ENCODE assay signal across 8 cellular contexts in genomic region chr4:15779336-15779735, GRCh38. TPM values are rescaled to one million over a fixed set of nuclear protein-coding genes. Genes with fewer than 3 reads are reported as not detected.
DNase-seq lines count a peak whose midpoint lies in the region; ATAC-seq lines count a peak whose summit lies in the region.

No MANE protein-coding gene starts in this region.

- intact Hi-C loops in CD4-positive, alpha-beta memory T cell (cut with micrococcal nuclease) = loop anchor here (1.0 to 10.0 kb wide), 3 partner anchors 13 to 445 kb away; partner anchors contain the start of gene TAPT1
- intact Hi-C loops in Right ventricle myocardium superior (cut with DNase I) = no loop called here

- no peak for DNase-seq in CD4-positive, alpha-beta memory T cell
- DNase-seq in Right ventricle myocardium superior (peak; percentile 74), non-pigmented ciliary epithelial cell (ENCODE audit: low read depth) (peak; percentile 18), NCI-H2107 treated with DMSO at 0.1 percent for 48 hours (lab: John Stamatoyannopoulos, UW; ENCODE audit: unreplicated experiment) (no peak), NCI-H146 (lab: John Stamatoyannopoulos, UW) (no peak)

- H3K27ac Mint-ChIP-seq in CD4-positive, alpha-beta memory T cell = peak overlapping the region in 6 of 7 donors; percentile 8 to 79 (median 43)
- H3K27ac Mint-ChIP-seq in activated T-helper 17 cell treated with anti-CD3 and anti-CD28 coated beads, Interleukin-2, amount 50 U/mL, for 72 hours = peak overlapping the region; percentile 9

- no peak for ATAC-seq in activated T-helper 17 cell treated with anti-CD3 and anti-CD28 coated beads, Interleukin-2, amount 50 U/mL, for 72 hours (replicated peaks)
- ATAC-seq in Right ventricle myocardium superior (ENCODE audit: poor library complexity) (peak; percentile 85), GM18511 (IDR thresholded peaks at IDR 0.05; ENCODE audit: unreplicated experiment) (no peak)

- peaks cover under 1 to 2% of the 10 kb centered on the region in 2 donors for H3K27me3 Mint-ChIP-seq in CD4-positive, alpha-beta memory T cell
- H3K27me3 Mint-ChIP-seq in activated T-helper 17 cell treated with anti-CD3 and anti-CD28 coated beads, Interleukin-2, amount 50 U/mL, for 72 hours = peaks cover 26% of the 10 kb centered on the region

- peak overlapping the region; percentile 78 to 91 (median 87) for H3K4me3 Mint-ChIP-seq in CD4-positive, alpha-beta memory T cell
- peak overlapping the region; percentile 79 for H3K4me3 Mint-ChIP-seq in activated T-helper 17 cell treated with anti-CD3 and anti-CD28 coated beads, Interleukin-2, amount 50 U/mL, for 72 hours

- peaks cover 0 to under 1% (median 0%) of the 10 kb centered on the region in 8 donors for H3K9me3 Mint-ChIP-seq in CD4-positive, alpha-beta memory T cell
- no peaks in the 10 kb centered on the region for H3K9me3 Mint-ChIP-seq in activated T-helper 17 cell treated with anti-CD3 and anti-CD28 coated beads, Interleukin-2, amount 50 U/mL, for 72 hours

- CTCF ChIA-PET in CD4-positive, alpha-beta memory T cell (lab: Charles Lee; ENCODE audit: partially characterized antibody) = interaction anchor here (1.0 to 2.4 kb wide), 3 partner anchors 10 to 26 kb away, joined by 3 to 9 read pairs (median 6); no protein-coding TSS in a partner anchor

- 3% methylated on average over 13 of the region's 13 CpGs for WGBS in HUES64

- H3K27me3 ChIP-seq in CD4-positive, alpha-beta memory T cell (ENCODE audit: insufficient read depth, low read length) = no peaks in the 10 kb centered on the region
- H3K27me3 ChIP-seq in HUES64 (ENCODE audit: insufficient read depth, low read length) = peaks cover 58% of the 10 kb centered on the region

- H3K27ac ChIP-seq in CD4-positive, alpha-beta memory T cell (ENCODE audit: low read depth, low read length) = no peak overlapping the region
- H3K27ac ChIP-seq in HUES64 (ENCODE audit: low read depth, low read length) = no peak overlapping the region

- H3K9me3 ChIP-seq in CD4-positive, alpha-beta memory T cell (ENCODE audit: control insufficient read depth in 1 of 2, low read length in 2 of 2) = no peaks in the 10 kb centered on the region
- no peaks in the 10 kb centered on the region for H3K9me3 ChIP-seq in HUES64 (ENCODE audit: insufficient read depth, low read depth, low read length)

- H3K4me1 ChIP-seq in CD4-positive, alpha-beta memory T cell (ENCODE audit: insufficient read depth, low read length) = peaks cover 34% of the 10 kb centered on the region
- peaks cover 4% of the 10 kb centered on the region; the same call in 1 of the 2 replicates for H3K4me1 ChIP-seq in HUES64 (ENCODE audit: insufficient read depth, low read length)

- peaks cover 28 to 50% (median 39%) of the 10 kb centered on the region in 4 donors for H3K4me1 Mint-ChIP-seq in CD4-positive, alpha-beta memory T cell
- peaks cover 45% of the 10 kb centered on the region for H3K4me1 Mint-ChIP-seq in activated T-helper 17 cell treated with anti-CD3 and anti-CD28 coated beads, Interleukin-2, amount 50 U/mL, for 72 hours

- POLR2A ChIA-PET in CD4-positive, alpha-beta memory T cell (lab: Charles Lee; ENCODE audit: partially characterized antibody) = interaction anchor here (0.6 to 2.2 kb wide), 2 partner anchors 13 to 26 kb away, joined by 4 to 15 read pairs; no protein-coding TSS in a partner anchor

- peaks cover 0 to 4% of the 10 kb centered on the region in 2 donors for H3K36me3 Mint-ChIP-seq in CD4-positive, alpha-beta memory T cell
- no peaks in the 10 kb centered on the region for H3K36me3 Mint-ChIP-seq in activated T-helper 17 cell treated with anti-CD3 and anti-CD28 coated beads, Interleukin-2, amount 50 U/mL, for 72 hours (ENCODE audit: low read depth)

- H3K9ac ChIP-seq in HUES64 (ENCODE audit: low read depth, low read length) = 0 out of 2 replicates have a peak overlapping the region, but pooled peaks have one; percentile 18

- peak overlapping the region; percentile 48 for H3K4me3 ChIP-seq in CD4-positive, alpha-beta memory T cell (ENCODE audit: low read length in 2 of 2)
- peak overlapping the region; percentile 54 for H3K4me3 ChIP-seq in HUES64 (ENCODE audit: low read length)

- no peaks in the 10 kb centered on the region for H3K36me3 ChIP-seq in CD4-positive, alpha-beta memory T cell (ENCODE audit: insufficient read depth, low read length)
- no peaks in the 10 kb centered on the region for H3K36me3 ChIP-seq in HUES64 (ENCODE audit: insufficient read depth, low read length)

RNA-seq across cellular contexts. Expression of gene CD38, which starts 1.2 kb away (rescaled TPM):
- 1 to 10 TPM in 1 of 2 experiments, under 1 TPM in 1; 1.00 to 1.7 TPM for total RNA-seq in CD4-positive, alpha-beta memory T cell
- 1 to 10 TPM in 1 of 2 donors, under 1 TPM in 1; 0.69 to 3.0 TPM for polyA plus RNA-seq in CD4-positive, alpha-beta memory T cell
- 0.05 TPM for polyA plus RNA-seq in HUES64 (2013, experiment 1 of 2)
- polyA plus RNA-seq in HUES64 (2013, experiment 2 of 2) = 0.38 TPM
- total RNA-seq in activated T-helper 17 cell treated with anti-CD3 and anti-CD28 coated beads, Interleukin-2, amount 50 U/mL, for 72 hours = 1 to 10 TPM; 3.0 to 3.9 TPM
- 2.5 TPM for total RNA-seq in Right ventricle myocardium superior

Comparison
In these comparisons a context has a peak if more than half of its experiments do, and no peak if none do; other contexts are left out.
1. DNase-seq: peak in Right ventricle myocardium superior (single experiment) and non-pigmented ciliary epithelial cell (single experiment); none in CD4-positive, alpha-beta memory T cell (0 of 5), NCI-H2107 treated with DMSO at 0.1 percent for 48 hours (single experiment) and NCI-H146 (single experiment).